ENCODE assay signal across 1 cellular context in the genomic region with DNA sequence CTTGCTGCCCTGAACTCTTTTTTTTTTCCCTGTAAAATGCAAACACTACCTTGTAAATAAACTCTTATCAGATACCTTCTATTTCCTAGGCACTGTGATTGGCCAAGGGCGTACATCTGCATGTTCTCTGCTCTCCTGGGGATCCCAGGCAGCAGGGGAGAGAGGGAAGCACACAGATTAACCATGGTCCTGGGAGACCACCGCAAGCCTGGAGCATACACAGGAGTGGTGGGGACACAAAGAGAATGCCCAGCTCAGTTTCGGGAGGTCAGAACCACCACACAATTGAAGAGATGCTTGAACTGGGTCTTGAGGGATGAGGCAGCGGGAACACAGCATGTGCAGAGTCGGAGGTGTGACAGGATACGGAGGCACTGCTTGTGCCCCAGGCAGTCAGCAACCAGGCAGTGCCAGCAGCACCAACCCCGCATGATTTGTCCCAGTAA.
TF ChIP-seq lines count a peak whose summit lies in the region.

No MANE protein-coding gene starts in this region.

TF ChIP-seq in HepG2, 621 proteins besides CTCF, POLR2A, EP300 and RAD21 (continued from another document and continues in another):
- TF ChIP-seq TEAD3 (CRISPR knock-in tag; optimal IDR thresholded peaks at IDR 0.05; ENCODE audit: borderline replicate concordance) (no peak), MED1 (CRISPR knock-in tag; IDR thresholded peaks at IDR 0.05) (peak; percentile 57; the same call in 1 of the 2 replicates), ZFP82 (CRISPR knock-in tag; IDR thresholded peaks at IDR 0.05; ENCODE audit: borderline replicate concordance) (no peak), ZNF33A (CRISPR knock-in tag; IDR thresholded peaks at IDR 0.05; ENCODE audit: borderline replicate concordance) (no peak), RCOR2 (CRISPR knock-in tag; IDR thresholded peaks at IDR 0.05) (no peak; the same call in 1 of the 2 replicates), ZNF607 (CRISPR knock-in tag; IDR thresholded peaks at IDR 0.05; ENCODE audit: borderline replicate concordance) (no peak), ZNF383 (CRISPR knock-in tag; IDR thresholded peaks at IDR 0.05; ENCODE audit: borderline replicate concordance) (no peak), ZKSCAN1 (IDR thresholded peaks at IDR 0.05; ENCODE audit: low read length) (no peak), U2AF1 (optimal IDR thresholded peaks at IDR 0.05; ENCODE audit: low read depth, low read length) (no peak), ZNF326 (CRISPR knock-in tag; IDR thresholded peaks at IDR 0.05; ENCODE audit: borderline replicate concordance) (no peak), REPIN1 (CRISPR knock-in tag; IDR thresholded peaks at IDR 0.05; ENCODE audit: borderline replicate concordance, low read depth) (0 out of 2 replicates have a peak, but pooled peaks have one; percentile 42), HMG20B (CRISPR knock-in tag; conservative IDR thresholded peaks at IDR 0.05) (no peak), DMAP1 (CRISPR knock-in tag; IDR thresholded peaks at IDR 0.05) (no peak), RBM22 (optimal IDR thresholded peaks at IDR 0.05; ENCODE audit: low read length) (no peak), ZNF605 (CRISPR knock-in tag; IDR thresholded peaks at IDR 0.05) (no peak), DNMT3B (CRISPR knock-in tag; conservative IDR thresholded peaks at IDR 0.05) (no peak), ZNF615 (CRISPR knock-in tag; IDR thresholded peaks at IDR 0.05; ENCODE audit: borderline replicate concordance) (no peak), NFRKB (IDR thresholded peaks at IDR 0.05) (no peak), IKZF4 (CRISPR knock-in tag; IDR thresholded peaks at IDR 0.05; ENCODE audit: borderline replicate concordance, low read depth, not compliant biosample characterization) (no peak), HMG20A (CRISPR knock-in tag; IDR thresholded peaks at IDR 0.05; ENCODE audit: borderline replicate concordance) (no peak)
- TF ChIP-seq, protein P1, sequence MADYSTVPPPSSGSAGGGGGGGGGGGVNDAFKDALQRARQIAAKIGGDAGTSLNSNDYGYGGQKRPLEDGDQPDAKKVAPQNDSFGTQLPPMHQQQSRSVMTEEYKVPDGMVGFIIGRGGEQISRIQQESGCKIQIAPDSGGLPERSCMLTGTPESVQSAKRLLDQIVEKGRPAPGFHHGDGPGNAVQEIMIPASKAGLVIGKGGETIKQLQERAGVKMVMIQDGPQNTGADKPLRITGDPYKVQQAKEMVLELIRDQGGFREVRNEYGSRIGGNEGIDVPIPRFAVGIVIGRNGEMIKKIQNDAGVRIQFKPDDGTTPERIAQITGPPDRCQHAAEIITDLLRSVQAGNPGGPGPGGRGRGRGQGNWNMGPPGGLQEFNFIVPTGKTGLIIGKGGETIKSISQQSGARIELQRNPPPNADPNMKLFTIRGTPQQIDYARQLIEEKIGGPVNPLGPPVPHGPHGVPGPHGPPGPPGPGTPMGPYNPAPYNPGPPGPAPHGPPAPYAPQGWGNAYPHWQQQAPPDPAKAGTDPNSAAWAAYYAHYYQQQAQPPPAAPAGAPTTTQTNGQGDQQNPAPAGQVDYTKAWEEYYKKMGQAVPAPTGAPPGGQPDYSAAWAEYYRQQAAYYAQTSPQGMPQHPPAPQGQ (CRISPR knock-in tag; IDR thresholded peaks at IDR 0.05; ENCODE audit: borderline replicate concordance): no peak
- TF ChIP-seq, protein P2, sequence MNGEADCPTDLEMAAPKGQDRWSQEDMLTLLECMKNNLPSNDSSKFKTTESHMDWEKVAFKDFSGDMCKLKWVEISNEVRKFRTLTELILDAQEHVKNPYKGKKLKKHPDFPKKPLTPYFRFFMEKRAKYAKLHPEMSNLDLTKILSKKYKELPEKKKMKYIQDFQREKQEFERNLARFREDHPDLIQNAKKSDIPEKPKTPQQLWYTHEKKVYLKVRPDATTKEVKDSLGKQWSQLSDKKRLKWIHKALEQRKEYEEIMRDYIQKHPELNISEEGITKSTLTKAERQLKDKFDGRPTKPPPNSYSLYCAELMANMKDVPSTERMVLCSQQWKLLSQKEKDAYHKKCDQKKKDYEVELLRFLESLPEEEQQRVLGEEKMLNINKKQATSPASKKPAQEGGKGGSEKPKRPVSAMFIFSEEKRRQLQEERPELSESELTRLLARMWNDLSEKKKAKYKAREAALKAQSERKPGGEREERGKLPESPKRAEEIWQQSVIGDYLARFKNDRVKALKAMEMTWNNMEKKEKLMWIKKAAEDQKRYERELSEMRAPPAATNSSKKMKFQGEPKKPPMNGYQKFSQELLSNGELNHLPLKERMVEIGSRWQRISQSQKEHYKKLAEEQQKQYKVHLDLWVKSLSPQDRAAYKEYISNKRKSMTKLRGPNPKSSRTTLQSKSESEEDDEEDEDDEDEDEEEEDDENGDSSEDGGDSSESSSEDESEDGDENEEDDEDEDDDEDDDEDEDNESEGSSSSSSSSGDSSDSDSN (CRISPR knock-in tag; IDR thresholded peaks at IDR 0.05): peak; percentile 29; the same call in 1 of the 2 replicates
- TF ChIP-seq, protein P3, sequence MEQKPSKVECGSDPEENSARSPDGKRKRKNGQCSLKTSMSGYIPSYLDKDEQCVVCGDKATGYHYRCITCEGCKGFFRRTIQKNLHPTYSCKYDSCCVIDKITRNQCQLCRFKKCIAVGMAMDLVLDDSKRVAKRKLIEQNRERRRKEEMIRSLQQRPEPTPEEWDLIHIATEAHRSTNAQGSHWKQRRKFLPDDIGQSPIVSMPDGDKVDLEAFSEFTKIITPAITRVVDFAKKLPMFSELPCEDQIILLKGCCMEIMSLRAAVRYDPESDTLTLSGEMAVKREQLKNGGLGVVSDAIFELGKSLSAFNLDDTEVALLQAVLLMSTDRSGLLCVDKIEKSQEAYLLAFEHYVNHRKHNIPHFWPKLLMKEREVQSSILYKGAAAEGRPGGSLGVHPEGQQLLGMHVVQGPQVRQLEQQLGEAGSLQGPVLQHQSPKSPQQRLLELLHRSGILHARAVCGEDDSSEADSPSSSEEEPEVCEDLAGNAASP (CRISPR knock-in tag; IDR thresholded peaks at IDR 0.05; ENCODE audit: borderline replicate concordance): peak; percentile 19; the same call in 1 of the 2 replicates
- TF ChIP-seq, protein P4, sequence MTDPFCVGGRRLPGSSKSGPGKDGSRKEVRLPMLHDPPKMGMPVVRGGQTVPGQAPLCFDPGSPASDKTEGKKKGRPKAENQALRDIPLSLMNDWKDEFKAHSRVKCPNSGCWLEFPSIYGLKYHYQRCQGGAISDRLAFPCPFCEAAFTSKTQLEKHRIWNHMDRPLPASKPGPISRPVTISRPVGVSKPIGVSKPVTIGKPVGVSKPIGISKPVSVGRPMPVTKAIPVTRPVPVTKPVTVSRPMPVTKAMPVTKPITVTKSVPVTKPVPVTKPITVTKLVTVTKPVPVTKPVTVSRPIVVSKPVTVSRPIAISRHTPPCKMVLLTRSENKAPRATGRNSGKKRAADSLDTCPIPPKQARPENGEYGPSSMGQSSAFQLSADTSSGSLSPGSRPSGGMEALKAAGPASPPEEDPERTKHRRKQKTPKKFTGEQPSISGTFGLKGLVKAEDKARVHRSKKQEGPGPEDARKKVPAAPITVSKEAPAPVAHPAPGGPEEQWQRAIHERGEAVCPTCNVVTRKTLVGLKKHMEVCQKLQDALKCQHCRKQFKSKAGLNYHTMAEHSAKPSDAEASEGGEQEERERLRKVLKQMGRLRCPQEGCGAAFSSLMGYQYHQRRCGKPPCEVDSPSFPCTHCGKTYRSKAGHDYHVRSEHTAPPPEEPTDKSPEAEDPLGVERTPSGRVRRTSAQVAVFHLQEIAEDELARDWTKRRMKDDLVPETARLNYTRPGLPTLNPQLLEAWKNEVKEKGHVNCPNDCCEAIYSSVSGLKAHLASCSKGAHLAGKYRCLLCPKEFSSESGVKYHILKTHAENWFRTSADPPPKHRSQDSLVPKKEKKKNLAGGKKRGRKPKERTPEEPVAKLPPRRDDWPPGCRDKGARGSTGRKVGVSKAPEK (CRISPR knock-in tag; IDR thresholded peaks at IDR 0.05; ENCODE audit: borderline replicate concordance): no peak
- TF ChIP-seq, protein P5, sequence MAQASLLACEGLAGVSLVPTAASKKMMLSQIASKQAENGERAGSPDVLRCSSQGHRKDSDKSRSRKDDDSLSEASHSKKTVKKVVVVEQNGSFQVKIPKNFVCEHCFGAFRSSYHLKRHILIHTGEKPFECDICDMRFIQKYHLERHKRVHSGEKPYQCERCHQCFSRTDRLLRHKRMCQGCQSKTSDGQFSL (CRISPR knock-in tag; IDR thresholded peaks at IDR 0.05): no peak
- TF ChIP-seq, protein P6, sequence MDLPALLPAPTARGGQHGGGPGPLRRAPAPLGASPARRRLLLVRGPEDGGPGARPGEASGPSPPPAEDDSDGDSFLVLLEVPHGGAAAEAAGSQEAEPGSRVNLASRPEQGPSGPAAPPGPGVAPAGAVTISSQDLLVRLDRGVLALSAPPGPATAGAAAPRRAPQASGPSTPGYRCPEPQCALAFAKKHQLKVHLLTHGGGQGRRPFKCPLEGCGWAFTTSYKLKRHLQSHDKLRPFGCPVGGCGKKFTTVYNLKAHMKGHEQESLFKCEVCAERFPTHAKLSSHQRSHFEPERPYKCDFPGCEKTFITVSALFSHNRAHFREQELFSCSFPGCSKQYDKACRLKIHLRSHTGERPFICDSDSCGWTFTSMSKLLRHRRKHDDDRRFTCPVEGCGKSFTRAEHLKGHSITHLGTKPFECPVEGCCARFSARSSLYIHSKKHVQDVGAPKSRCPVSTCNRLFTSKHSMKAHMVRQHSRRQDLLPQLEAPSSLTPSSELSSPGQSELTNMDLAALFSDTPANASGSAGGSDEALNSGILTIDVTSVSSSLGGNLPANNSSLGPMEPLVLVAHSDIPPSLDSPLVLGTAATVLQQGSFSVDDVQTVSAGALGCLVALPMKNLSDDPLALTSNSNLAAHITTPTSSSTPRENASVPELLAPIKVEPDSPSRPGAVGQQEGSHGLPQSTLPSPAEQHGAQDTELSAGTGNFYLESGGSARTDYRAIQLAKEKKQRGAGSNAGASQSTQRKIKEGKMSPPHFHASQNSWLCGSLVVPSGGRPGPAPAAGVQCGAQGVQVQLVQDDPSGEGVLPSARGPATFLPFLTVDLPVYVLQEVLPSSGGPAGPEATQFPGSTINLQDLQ (CRISPR knock-in tag; IDR thresholded peaks at IDR 0.05): no peak
- TF ChIP-seq, protein P7, sequence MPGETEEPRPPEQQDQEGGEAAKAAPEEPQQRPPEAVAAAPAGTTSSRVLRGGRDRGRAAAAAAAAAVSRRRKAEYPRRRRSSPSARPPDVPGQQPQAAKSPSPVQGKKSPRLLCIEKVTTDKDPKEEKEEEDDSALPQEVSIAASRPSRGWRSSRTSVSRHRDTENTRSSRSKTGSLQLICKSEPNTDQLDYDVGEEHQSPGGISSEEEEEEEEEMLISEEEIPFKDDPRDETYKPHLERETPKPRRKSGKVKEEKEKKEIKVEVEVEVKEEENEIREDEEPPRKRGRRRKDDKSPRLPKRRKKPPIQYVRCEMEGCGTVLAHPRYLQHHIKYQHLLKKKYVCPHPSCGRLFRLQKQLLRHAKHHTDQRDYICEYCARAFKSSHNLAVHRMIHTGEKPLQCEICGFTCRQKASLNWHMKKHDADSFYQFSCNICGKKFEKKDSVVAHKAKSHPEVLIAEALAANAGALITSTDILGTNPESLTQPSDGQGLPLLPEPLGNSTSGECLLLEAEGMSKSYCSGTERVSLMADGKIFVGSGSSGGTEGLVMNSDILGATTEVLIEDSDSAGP (CRISPR knock-in tag; IDR thresholded peaks at IDR 0.05; ENCODE audit: borderline replicate concordance): peak; percentile 40; the same call in 1 of the 2 replicates
- TF ChIP-seq, protein P8, sequence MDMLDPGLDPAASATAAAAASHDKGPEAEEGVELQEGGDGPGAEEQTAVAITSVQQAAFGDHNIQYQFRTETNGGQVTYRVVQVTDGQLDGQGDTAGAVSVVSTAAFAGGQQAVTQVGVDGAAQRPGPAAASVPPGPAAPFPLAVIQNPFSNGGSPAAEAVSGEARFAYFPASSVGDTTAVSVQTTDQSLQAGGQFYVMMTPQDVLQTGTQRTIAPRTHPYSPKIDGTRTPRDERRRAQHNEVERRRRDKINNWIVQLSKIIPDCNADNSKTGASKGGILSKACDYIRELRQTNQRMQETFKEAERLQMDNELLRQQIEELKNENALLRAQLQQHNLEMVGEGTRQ (IDR thresholded peaks at IDR 0.05; ENCODE audit: low read depth, low read length): no peak
- TF ChIP-seq, protein P8 (CRISPR knock-in tag; IDR thresholded peaks at IDR 0.05; ENCODE audit: borderline replicate concordance): no peak
- TF ChIP-seq, protein P9, sequence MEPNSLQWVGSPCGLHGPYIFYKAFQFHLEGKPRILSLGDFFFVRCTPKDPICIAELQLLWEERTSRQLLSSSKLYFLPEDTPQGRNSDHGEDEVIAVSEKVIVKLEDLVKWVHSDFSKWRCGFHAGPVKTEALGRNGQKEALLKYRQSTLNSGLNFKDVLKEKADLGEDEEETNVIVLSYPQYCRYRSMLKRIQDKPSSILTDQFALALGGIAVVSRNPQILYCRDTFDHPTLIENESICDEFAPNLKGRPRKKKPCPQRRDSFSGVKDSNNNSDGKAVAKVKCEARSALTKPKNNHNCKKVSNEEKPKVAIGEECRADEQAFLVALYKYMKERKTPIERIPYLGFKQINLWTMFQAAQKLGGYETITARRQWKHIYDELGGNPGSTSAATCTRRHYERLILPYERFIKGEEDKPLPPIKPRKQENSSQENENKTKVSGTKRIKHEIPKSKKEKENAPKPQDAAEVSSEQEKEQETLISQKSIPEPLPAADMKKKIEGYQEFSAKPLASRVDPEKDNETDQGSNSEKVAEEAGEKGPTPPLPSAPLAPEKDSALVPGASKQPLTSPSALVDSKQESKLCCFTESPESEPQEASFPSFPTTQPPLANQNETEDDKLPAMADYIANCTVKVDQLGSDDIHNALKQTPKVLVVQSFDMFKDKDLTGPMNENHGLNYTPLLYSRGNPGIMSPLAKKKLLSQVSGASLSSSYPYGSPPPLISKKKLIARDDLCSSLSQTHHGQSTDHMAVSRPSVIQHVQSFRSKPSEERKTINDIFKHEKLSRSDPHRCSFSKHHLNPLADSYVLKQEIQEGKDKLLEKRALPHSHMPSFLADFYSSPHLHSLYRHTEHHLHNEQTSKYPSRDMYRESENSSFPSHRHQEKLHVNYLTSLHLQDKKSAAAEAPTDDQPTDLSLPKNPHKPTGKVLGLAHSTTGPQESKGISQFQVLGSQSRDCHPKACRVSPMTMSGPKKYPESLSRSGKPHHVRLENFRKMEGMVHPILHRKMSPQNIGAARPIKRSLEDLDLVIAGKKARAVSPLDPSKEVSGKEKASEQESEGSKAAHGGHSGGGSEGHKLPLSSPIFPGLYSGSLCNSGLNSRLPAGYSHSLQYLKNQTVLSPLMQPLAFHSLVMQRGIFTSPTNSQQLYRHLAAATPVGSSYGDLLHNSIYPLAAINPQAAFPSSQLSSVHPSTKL (CRISPR knock-in tag; IDR thresholded peaks at IDR 0.05): peak; percentile 64
